In the genomic region with DNA sequence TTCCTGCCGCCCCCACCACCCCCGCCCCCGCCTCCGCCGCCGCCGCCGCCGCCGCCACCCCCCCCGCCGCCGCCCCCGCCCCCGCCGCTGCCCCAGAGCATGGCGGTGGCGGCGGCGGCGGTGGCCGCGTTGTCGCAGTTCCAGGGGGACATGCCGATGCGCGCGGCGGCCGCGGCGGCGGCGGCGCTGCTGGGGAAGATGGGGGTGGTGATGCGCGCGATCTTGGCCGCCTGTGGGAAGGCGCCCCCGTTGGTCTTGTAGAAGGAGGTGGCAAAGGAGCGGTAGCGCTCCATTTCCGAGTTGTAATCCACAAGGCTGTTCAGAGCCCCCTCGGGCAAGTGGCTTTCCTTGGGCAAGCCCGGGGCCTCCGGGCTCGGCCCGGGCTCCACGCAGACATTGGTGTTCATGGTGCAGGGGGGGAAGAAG, we compare ENCODE assay signal across 2 cellular contexts.
TF ChIP-seq lines count a peak whose summit lies in the region.

No MANE protein-coding gene starts in this region.

TF ChIP-seq in IMR-90, 13 proteins besides CTCF, POLR2A, EP300 and RAD21:
- no peak for TF ChIP-seq FOS (IDR thresholded peaks at IDR 0.05; ENCODE audit: low read depth, low read length)
- no peak for TF ChIP-seq CEBPB (IDR thresholded peaks at IDR 0.05; ENCODE audit: low read depth, low read length)

TF ChIP-seq in endothelial cell of umbilical vein, 7 proteins besides CTCF, POLR2A, EP300 and RAD21:
- TF ChIP-seq JUN (IDR thresholded peaks at IDR 0.05; ENCODE audit: borderline replicate concordance, insufficient read depth, insufficient read length, low read depth) (no peak), MYC (IDR thresholded peaks at IDR 0.05; ENCODE audit: low read depth, low read length) (no peak), POLR2AphosphoS5 (IDR thresholded peaks at IDR 0.05; ENCODE audit: insufficient read depth, low read depth, low read length) (no peak), EZH2 (IDR thresholded peaks at IDR 0.05; ENCODE audit: borderline replicate concordance, low read depth, low read length, severe bottlenecking) (no peak), GATA2 (IDR thresholded peaks at IDR 0.05; ENCODE audit: insufficient read depth, insufficient read length, low read depth, low read length) (no peak), FOS (IDR thresholded peaks at IDR 0.05; ENCODE audit: borderline replicate concordance, insufficient read depth, low read length) (no peak)
- TF ChIP-seq, protein P1, sequence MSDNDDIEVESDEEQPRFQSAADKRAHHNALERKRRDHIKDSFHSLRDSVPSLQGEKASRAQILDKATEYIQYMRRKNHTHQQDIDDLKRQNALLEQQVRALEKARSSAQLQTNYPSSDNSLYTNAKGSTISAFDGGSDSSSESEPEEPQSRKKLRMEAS (IDR thresholded peaks at IDR 0.05; ENCODE audit: insufficient read depth, insufficient read length), result no peak
TF ChIP-seq in endothelial cell of umbilical vein: peak in this region for 0.
